In the genomic region with DNA sequence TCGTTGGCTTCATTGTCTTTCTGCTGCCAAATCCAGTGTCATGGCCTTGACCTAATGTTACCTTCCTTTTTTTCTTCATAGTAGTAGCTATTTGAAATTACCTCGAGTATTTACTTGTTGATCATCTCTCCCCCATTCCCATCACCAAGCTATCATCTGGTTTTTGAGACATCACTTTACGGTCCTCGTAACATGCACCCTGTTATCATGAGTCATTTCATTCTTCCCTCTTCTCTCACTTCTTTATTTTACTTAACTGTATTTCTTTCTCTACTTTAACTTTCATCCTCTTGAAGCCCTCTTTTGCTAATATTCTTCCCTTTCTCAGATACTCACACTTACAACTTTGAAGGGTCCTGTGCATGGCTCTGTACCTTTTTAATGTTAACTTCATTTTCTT, we compare ENCODE assay signal across 14 cellular contexts. TPM values are rescaled to one million over a fixed set of nuclear protein-coding genes. Genes with fewer than 3 reads are reported as not detected.
DNase-seq lines count a peak whose midpoint lies in the region; ATAC-seq and TF ChIP-seq lines count a peak whose summit lies in the region.
"Had no signal": no experiment of that assay in that cellular context is flagged by ENCODE, and none has a peak within 500 bp of the region (broad histone marks: within the 10 kb centered on the region; RNA-seq: fewer than 3 reads in every experiment).

No MANE protein-coding gene starts in this region.

- peaks cover 16% of the 10 kb centered on the region; the same call in 1 of the 2 replicates for H4K20me1 ChIP-seq in PC-9 (ENCODE audit: insufficient read depth)

- no peaks in the 10 kb centered on the region for H3K27me3 ChIP-seq in PC-9 (ENCODE audit: insufficient read depth, low read depth)
- H3K27me3 ChIP-seq: BLaER1 had no signal

- H3K4me1 Mint-ChIP-seq in T-helper 1 cell treated with Interleukin-12 subunit alpha and Interleukin-12 subunit beta and Interleukin-4 antibody, amounts not matched to agents 30 μg/mL and 1 μg/mL, for 36 hours (ENCODE audit: low read depth), result peaks cover 6% of the 10 kb centered on the region
- no peaks in the 10 kb centered on the region for H3K4me1 Mint-ChIP-seq in activated naive CD8-positive, alpha-beta T cell treated with anti-CD3 and anti-CD28 coated beads, Interleukin-2, amount 10 ng/mL, durations not matched to agents 7 days and 5 days
- no peaks in the 10 kb centered on the region for H3K4me1 Mint-ChIP-seq in activated naive CD8-positive, alpha-beta T cell treated with anti-CD3 and anti-CD28 coated beads, Interleukin-2, amount 50 U/mL, for 24 hours
- H3K4me1 Mint-ChIP-seq in T-helper 17 cell, result peaks cover 9% of the 10 kb centered on the region

- H3K79me2 ChIP-seq in PC-9 (ENCODE audit: low read depth), result no peaks in the 10 kb centered on the region

- intact Hi-C loops in PC-9 (cut with micrococcal nuclease; ENCODE audit: unreplicated experiment), result no loop called here

- no peaks in the 10 kb centered on the region for H3K27me3 Mint-ChIP-seq in T-helper 1 cell treated with Interleukin-12 subunit alpha and Interleukin-12 subunit beta and Interleukin-4 antibody, amounts not matched to agents 30 μg/mL and 1 μg/mL, for 36 hours (ENCODE audit: low read depth)
- no peaks in the 10 kb centered on the region for H3K27me3 Mint-ChIP-seq in activated naive CD8-positive, alpha-beta T cell treated with anti-CD3 and anti-CD28 coated beads, Interleukin-2, amount 10 ng/mL, durations not matched to agents 7 days and 5 days
- H3K27me3 Mint-ChIP-seq in activated naive CD8-positive, alpha-beta T cell treated with anti-CD3 and anti-CD28 coated beads, Interleukin-2, amount 50 U/mL, for 24 hours, result no peaks in the 10 kb centered on the region
- no peaks in the 10 kb centered on the region for H3K27me3 Mint-ChIP-seq in T-helper 17 cell

- CTCF ChIA-PET in PC-9 (lab: Charles Lee), result no interaction called here

- no TSS peak for BruUV-seq in PC-9 (replicated peaks; lab: Mats Ljungman, UMichigan)

- H3K9me3 ChIP-seq in T-helper 17 cell (ENCODE audit: control insufficient read depth, low read length, poor library complexity, severe bottlenecking), result no peaks in the 10 kb centered on the region
- H3K9me3 ChIP-seq in PC-9 (ENCODE audit: insufficient read depth, low read depth), result no peaks in the 10 kb centered on the region
- H3K9me3 ChIP-seq: BLaER1 had no signal

- POLR2A ChIA-PET in activated naive CD8-positive, alpha-beta T cell treated with anti-CD3 and anti-CD28 coated beads, Interleukin-2, amount 10 ng/mL, durations not matched to agents 7 days and 5 days (lab: Charles Lee), result no interaction called here
- POLR2A ChIA-PET in PC-9 (lab: Charles Lee; ENCODE audit: unreplicated experiment), result no interaction called here

- no peaks in the 10 kb centered on the region for H3F3A ChIP-seq in PC-9 (ENCODE audit: insufficient read depth, low read depth)

- no peak overlapping the region for H2AFZ ChIP-seq in PC-9

- no peak overlapping the region for H3K4me3 Mint-ChIP-seq in T-helper 1 cell treated with Interleukin-12 subunit alpha and Interleukin-12 subunit beta and Interleukin-4 antibody, amounts not matched to agents 30 μg/mL and 1 μg/mL, for 36 hours
- H3K4me3 Mint-ChIP-seq in activated naive CD8-positive, alpha-beta T cell treated with anti-CD3 and anti-CD28 coated beads, Interleukin-2, amount 10 ng/mL, durations not matched to agents 7 days and 5 days, result no peak overlapping the region
- no peak overlapping the region for H3K4me3 Mint-ChIP-seq in activated naive CD8-positive, alpha-beta T cell treated with anti-CD3 and anti-CD28 coated beads, Interleukin-2, amount 50 U/mL, for 24 hours
- H3K4me3 Mint-ChIP-seq in T-helper 17 cell, result no peak overlapping the region

- H3K9me2 ChIP-seq in PC-9 (ENCODE audit: insufficient read depth), result no peaks in the 10 kb centered on the region

- H3K27ac ChIP-seq in PC-9, result no peak overlapping the region
- H3K27ac ChIP-seq: BLaER1 had no signal

- no peak overlapping the region for H3K4me3 ChIP-seq in PC-9
- H3K4me3 ChIP-seq: BLaER1 had no signal

- peak overlapping the region; percentile 12 for H3K27ac Mint-ChIP-seq in T-helper 1 cell treated with Interleukin-12 subunit alpha and Interleukin-12 subunit beta and Interleukin-4 antibody, amounts not matched to agents 30 μg/mL and 1 μg/mL, for 36 hours
- H3K27ac Mint-ChIP-seq in activated naive CD8-positive, alpha-beta T cell treated with anti-CD3 and anti-CD28 coated beads, Interleukin-2, amount 10 ng/mL, durations not matched to agents 7 days and 5 days, result peak overlapping the region; percentile 5
- no peak overlapping the region for H3K27ac Mint-ChIP-seq in activated naive CD8-positive, alpha-beta T cell treated with anti-CD3 and anti-CD28 coated beads, Interleukin-2, amount 50 U/mL, for 24 hours
- H3K27ac Mint-ChIP-seq in T-helper 17 cell, result peak overlapping the region; percentile 65

- H3K36me3 Mint-ChIP-seq in T-helper 1 cell treated with Interleukin-12 subunit alpha and Interleukin-12 subunit beta and Interleukin-4 antibody, amounts not matched to agents 30 μg/mL and 1 μg/mL, for 36 hours (ENCODE audit: low read depth), result peaks cover 55% of the 10 kb centered on the region
- H3K36me3 Mint-ChIP-seq in activated naive CD8-positive, alpha-beta T cell treated with anti-CD3 and anti-CD28 coated beads, Interleukin-2, amount 10 ng/mL, durations not matched to agents 7 days and 5 days, result peaks cover 24% of the 10 kb centered on the region
- H3K36me3 Mint-ChIP-seq in activated naive CD8-positive, alpha-beta T cell treated with anti-CD3 and anti-CD28 coated beads, Interleukin-2, amount 50 U/mL, for 24 hours (ENCODE audit: low read depth), result peaks cover 61% of the 10 kb centered on the region
- peaks cover 14% of the 10 kb centered on the region for H3K36me3 Mint-ChIP-seq in T-helper 17 cell (ENCODE audit: low read depth)

- H3K9me3 Mint-ChIP-seq in T-helper 1 cell treated with Interleukin-12 subunit alpha and Interleukin-12 subunit beta and Interleukin-4 antibody, amounts not matched to agents 30 μg/mL and 1 μg/mL, for 36 hours, result no peaks in the 10 kb centered on the region
- no peaks in the 10 kb centered on the region for H3K9me3 Mint-ChIP-seq in activated naive CD8-positive, alpha-beta T cell treated with anti-CD3 and anti-CD28 coated beads, Interleukin-2, amount 10 ng/mL, durations not matched to agents 7 days and 5 days
- no peaks in the 10 kb centered on the region for H3K9me3 Mint-ChIP-seq in activated naive CD8-positive, alpha-beta T cell treated with anti-CD3 and anti-CD28 coated beads, Interleukin-2, amount 50 U/mL, for 24 hours

- ATAC-seq in activated naive CD8-positive, alpha-beta T cell treated with anti-CD3 and anti-CD28 coated beads, Interleukin-2, amount 10 ng/mL, durations not matched to agents 7 days and 5 days (ENCODE audit: low read depth), result no peak
- no peak for ATAC-seq in activated naive CD8-positive, alpha-beta T cell treated with anti-CD3 and anti-CD28 coated beads, Interleukin-2, amount 50 U/mL, for 24 hours
- ATAC-seq in T-helper 17 cell (no peak), HG03175 (IDR thresholded peaks at IDR 0.05; ENCODE audit: unreplicated experiment) (no peak), GM21737 (IDR thresholded peaks at IDR 0.05; ENCODE audit: unreplicated experiment) (no peak)
- ATAC-seq: HCT116 had no signal

- H3K4me1 ChIP-seq in PC-9 (replicated peaks; ENCODE audit: insufficient read depth), result no peaks in the 10 kb centered on the region
- H3K4me1 ChIP-seq: BLaER1 had no signal

- DNase-seq in T-helper 1 cell (no peak), T-helper 17 cell (no peak), PC-9 (no peak)
- no peak for DNase-seq in activated naive CD8-positive, alpha-beta T cell treated with anti-CD3 and anti-CD28 coated beads, Interleukin-2, amount 10 ng/mL, durations not matched to agents 7 days and 5 days
- no peak for DNase-seq in activated naive CD8-positive, alpha-beta T cell treated with anti-CD3 and anti-CD28 coated beads, Interleukin-2, amount 50 U/mL, for 24 hours
- DNase-seq: KBM-7, NCI-H1048, NCI-H146, NCI-H2081 treated with DMSO at 0.1 percent for 48 hours had no signal

- peaks cover 33% of the 10 kb centered on the region for H3K36me3 ChIP-seq in PC-9 (ENCODE audit: low read depth)

- TF ChIP-seq CTCF in PC-9 (conservative IDR thresholded peaks at IDR 0.05), result no peak

- no peak overlapping the region for H3K4me2 ChIP-seq in PC-9
- H3K4me2 ChIP-seq: BLaER1 had no signal

RNA-seq across cellular contexts. Expression of a gene that starts 31.8 kb away (rescaled TPM):
- 10 to 100 TPM; 78.0 to 87.1 TPM for total RNA-seq in activated naive CD8-positive, alpha-beta T cell treated with anti-CD3 and anti-CD28 coated beads, Interleukin-2, amount 10 ng/mL, durations not matched to agents 7 days and 5 days
- 100 to 1,000 TPM in 1 of 2 donors, 10 to 100 TPM in 1; 92.5 to 124 TPM for total RNA-seq in T-helper 17 cell
- 33.3 and 35.1 TPM in 2 replicates for total RNA-seq in PC-9 (2021)
